ENCODE assay signal across 20 cellular contexts in genomic region chr3:144762091-144762490, GRCh38.
DNase-seq lines count a peak whose midpoint lies in the region; ATAC-seq, FAIRE-seq and TF ChIP-seq lines count a peak whose summit lies in the region.
"Had no signal": no experiment of that assay in that cellular context is flagged by ENCODE, and none has a peak within 500 bp of the region (broad histone marks: within the 10 kb centered on the region; RNA-seq: fewer than 3 reads in every experiment).

No MANE protein-coding gene starts in this region.

- no peak overlapping the region for H3K4ac ChIP-seq in IMR-90 (ENCODE audit: low read depth, low read length)

- intact Hi-C loops in IMR-90 (cut with micrococcal nuclease) (no loop called here), K562 (cut with micrococcal nuclease) (no loop called here)

- H3K27ac ChIP-seq in A549 (no peak overlapping the region), IMR-90 (ENCODE audit: insufficient read depth, low read length) (no peak overlapping the region), K562 (ENCODE audit: extremely low read depth, low read depth, low read length) (no peak overlapping the region)
- H3K27ac ChIP-seq: BLaER1 treated with 17β-estradiol and CSF1 and Interleukin-3, amounts not matched to agents 10 nM and 100 nM; C4-2B had no signal

- H4K8ac ChIP-seq in IMR-90 (ENCODE audit: low read depth in 2 of 2, low read length in 2 of 2): no peak overlapping the region

- H3K9me3 Mint-ChIP-seq in stimulated activated effector memory CD8-positive, alpha-beta T cell treated with anti-CD3 and anti-CD28 coated beads, Interleukin-12 subunit alpha, Interleukin-12 subunit beta, amount 100 ng/mL, for 72 hours: no peaks in the 10 kb centered on the region
- H3K9me3 Mint-ChIP-seq: CD4-positive, alpha-beta T cell; CD8-positive, alpha-beta T cell had no signal

- no peak overlapping the region for H4K91ac ChIP-seq in IMR-90 (ENCODE audit: insufficient read depth, low read depth, low read length)

- no peak overlapping the region for H3K18ac ChIP-seq in IMR-90 (ENCODE audit: low read depth, low read length)

- no TSS peak for BruUV-seq in IMR-90 (replicated peaks; lab: Mats Ljungman, UMichigan)
- no TSS peak for BruUV-seq in K562 (replicated peaks; lab: Mats Ljungman, UMichigan)

- no peak overlapping the region for H3K27ac Mint-ChIP-seq in stimulated activated effector memory CD8-positive, alpha-beta T cell treated with anti-CD3 and anti-CD28 coated beads, Interleukin-12 subunit alpha, Interleukin-12 subunit beta, amount 100 ng/mL, for 72 hours
- H3K27ac Mint-ChIP-seq: B cell; CD4-positive, alpha-beta T cell; CD8-positive, alpha-beta T cell had no signal

- TF ChIP-seq POLR2A in A549 (IDR thresholded peaks at IDR 0.05; ENCODE audit: low read length): no peak
- no peak for TF ChIP-seq POLR2A in IMR-90 (IDR thresholded peaks at IDR 0.05; ENCODE audit: low read depth, low read length)
- no peak for TF ChIP-seq POLR2A in K562 (conservative IDR thresholded peaks at IDR 0.05)

- no peak overlapping the region for H2BK5ac ChIP-seq in IMR-90 (ENCODE audit: low read depth, low read length, poor library complexity, severe bottlenecking)

- H4K20me1 ChIP-seq in IMR-90 (ENCODE audit: insufficient read depth, low read length): no peaks in the 10 kb centered on the region
- H4K20me1 ChIP-seq in K562 (replicated peaks; ENCODE audit: control insufficient read depth, insufficient read depth, low read length): no peaks in the 10 kb centered on the region
- H4K20me1 ChIP-seq: BLaER1 treated with 17β-estradiol and CSF1 and Interleukin-3, amounts not matched to agents 10 nM and 100 nM had no signal

- no peak for ATAC-seq in A549
- no peak for ATAC-seq in IMR-90 (ENCODE audit: low read depth)
- ATAC-seq in K562: no peak
- ATAC-seq in stimulated activated effector memory CD8-positive, alpha-beta T cell treated with anti-CD3 and anti-CD28 coated beads, Interleukin-12 subunit alpha, Interleukin-12 subunit beta, amount 100 ng/mL, for 72 hours: no peak
- ATAC-seq: CD8-positive, alpha-beta T cell had no signal

- no peak overlapping the region for H2AK9ac ChIP-seq in IMR-90 (replicated peaks; ENCODE audit: low read depth, low read length, poor library complexity)

- no peaks in the 10 kb centered on the region for H3K79me2 ChIP-seq in K562 (ENCODE audit: control insufficient read depth, insufficient read depth, low read length)

- no peak overlapping the region for H2BK15ac ChIP-seq in IMR-90 (ENCODE audit: low read depth, low read length)

- no peak overlapping the region for H2BK120ac ChIP-seq in IMR-90 (ENCODE audit: low read depth, low read length)

- H3K4me3 ChIP-seq in A549: no peak overlapping the region
- H3K4me3 ChIP-seq in IMR-90 (ENCODE audit: insufficient read depth, low read depth, low read length): no peak overlapping the region
- H3K4me3 ChIP-seq in K562: no peak overlapping the region
- H3K4me3 ChIP-seq: BLaER1 treated with 17β-estradiol and CSF1 and Interleukin-3, amounts not matched to agents 10 nM and 100 nM had no signal

- H3K4me1 Mint-ChIP-seq in stimulated activated effector memory CD8-positive, alpha-beta T cell treated with anti-CD3 and anti-CD28 coated beads, Interleukin-12 subunit alpha, Interleukin-12 subunit beta, amount 100 ng/mL, for 72 hours: no peaks in the 10 kb centered on the region
- H3K4me1 Mint-ChIP-seq: B cell had no signal

- H2AFZ ChIP-seq in IMR-90 (replicated peaks; ENCODE audit: low read length, poor library complexity) (no peak overlapping the region), K562 (ENCODE audit: low read depth, low read length) (no peak overlapping the region)

- DNase-seq in A549 (ENCODE audit: low read depth in 1 of 2, low spot score in 1 of 2): no peak
- DNase-seq in IMR-90: no peak
- no peak for DNase-seq in K562 (ENCODE audit: extremely low read depth in 1 of 4, low spot score in 3 of 4)
- DNase-seq in stimulated activated effector memory CD8-positive, alpha-beta T cell treated with anti-CD3 and anti-CD28 coated beads, Interleukin-12 subunit alpha, Interleukin-12 subunit beta, amount 100 ng/mL, for 72 hours (ENCODE audit: low spot score in 2 of 2): no peak
- no peak for DNase-seq in activated CD4-positive, alpha-beta T cell treated with anti-CD3 and anti-CD28 coated beads, Interleukin-2, amount 50 U/mL, for 1 hour
- DNase-seq: 8988T; AML-193; Caco-2; Calu3; CD4-positive, alpha-beta T cell; CD8-positive, alpha-beta T cell; DMS79 treated with DMSO at 0.1 percent for 48 hours; GF-D8 had no signal

- WGBS in A549 (ENCODE audit: missing lambda C conversion rate): 77% methylated on average over 1 of the region's 1 CpG
- no CpG with 5 or more reads among the region's 1 CpG for WGBS in IMR-90 (ENCODE audit: extremely low coverage in 2 of 2, insufficient read length in 1 of 2), 2 experiments
- 11% methylated on average over 1 of the region's 1 CpG for WGBS in K562 (ENCODE audit: insufficient coverage, low coverage, missing lambda C conversion rate)

- no peak overlapping the region for H2BK20ac ChIP-seq in IMR-90 (ENCODE audit: low read depth, low read length)

- no peak overlapping the region for H2AK5ac ChIP-seq in IMR-90 (ENCODE audit: low read depth, low read length)

- no peaks in the 10 kb centered on the region for H3K36me3 Mint-ChIP-seq in stimulated activated effector memory CD8-positive, alpha-beta T cell treated with anti-CD3 and anti-CD28 coated beads, Interleukin-12 subunit alpha, Interleukin-12 subunit beta, amount 100 ng/mL, for 72 hours
- H3K36me3 Mint-ChIP-seq: CD8-positive, alpha-beta T cell had no signal

- H3K36me3 ChIP-seq in IMR-90 (ENCODE audit: control insufficient read depth, insufficient read depth, low read length) (no peaks in the 10 kb centered on the region), K562 (ENCODE audit: control insufficient read depth, insufficient read depth, low read length) (no peaks in the 10 kb centered on the region)
- H3K36me3 ChIP-seq: BLaER1 treated with 17β-estradiol and CSF1 and Interleukin-3, amounts not matched to agents 10 nM and 100 nM had no signal

- POLR2A ChIA-PET in A549 (lab: Yijun Ruan, JAX): no interaction called here
- POLR2A ChIA-PET in IMR-90 (lab: Charles Lee; ENCODE audit: unreplicated experiment): no interaction called here
- POLR2A ChIA-PET in K562 (lab: Yijun Ruan, JAX): no interaction called here

- in situ Hi-C loops in IMR-90 (cut with MboI; ENCODE audit: low sequenced_read_pairs) (no loop called here), K562 (cut with MboI) (no loop called here)

- no peak overlapping the region for H3K23ac ChIP-seq in IMR-90 (ENCODE audit: low read depth, low read length)

- no peaks in the 10 kb centered on the region for H3K79me1 ChIP-seq in IMR-90 (ENCODE audit: low read depth in 1 of 2, low read length in 2 of 2)

- dilution Hi-C loops in IMR-90 (cut with HindIII; ENCODE audit: low sequenced_read_pairs, unreplicated experiment): no loop called here

- no peak overlapping the region for H4K5ac ChIP-seq in IMR-90 (ENCODE audit: low read depth, low read length)

- H3K14ac ChIP-seq in IMR-90 (replicated peaks; ENCODE audit: low read depth, low read length): no peak overlapping the region

- TF ChIP-seq CTCF in A549 (IDR thresholded peaks at IDR 0.05) (no peak), IMR-90 (conservative IDR thresholded peaks at IDR 0.05; ENCODE audit: low read depth, low read length) (no peak), K562 (IDR thresholded peaks at IDR 0.05 in 2 of 3, conservative IDR thresholded peaks at IDR 0.05 in 1 of 3; ENCODE audit: insufficient read depth in 2 of 3, low read depth in 1 of 3, low read length in 3 of 3) (no peak)

- H3K9ac ChIP-seq in IMR-90 (ENCODE audit: low read depth, low read length): no peak overlapping the region
- no peak overlapping the region for H3K9ac ChIP-seq in K562 (ENCODE audit: insufficient read depth in 1 of 2, low read depth in 2 of 2, low read length in 2 of 2)
- H3K9ac ChIP-seq: BLaER1 treated with 17β-estradiol and CSF1 and Interleukin-3, amounts not matched to agents 10 nM and 100 nM had no signal

- TF ChIP-seq EP300 in A549 (IDR thresholded peaks at IDR 0.05) (no peak), K562 (IDR thresholded peaks at IDR 0.05; ENCODE audit: low read length) (no peak)

- H3K56ac ChIP-seq in IMR-90 (ENCODE audit: extremely low read depth, insufficient read depth, low read length): no peak overlapping the region

- H3K9me3 ChIP-seq in A549 (no peaks in the 10 kb centered on the region), IMR-90 (ENCODE audit: control insufficient read depth, insufficient read depth, low read length) (0 out of 2 replicates have a peak, but pooled peaks cover 2% of the 10 kb centered on the region), K562 (replicated peaks; ENCODE audit: control insufficient read depth, insufficient read depth, low read depth, low read length) (no peaks in the 10 kb centered on the region)
- H3K9me3 ChIP-seq: Caco-2 had no signal

- no peaks in the 10 kb centered on the region for H3K9me1 ChIP-seq in IMR-90 (ENCODE audit: insufficient read depth, low read length)
- H3K9me1 ChIP-seq in K562 (ENCODE audit: control insufficient read depth, insufficient read depth, low read length): no peaks in the 10 kb centered on the region

- no peaks in the 10 kb centered on the region for H3K4me1 ChIP-seq in A549
- H3K4me1 ChIP-seq in IMR-90 (ENCODE audit: control insufficient read depth, insufficient read depth, low read length): no peaks in the 10 kb centered on the region
- H3K4me1 ChIP-seq in K562 (replicated peaks in 1 of 2; ENCODE audit: control insufficient read depth in 2 of 2, insufficient read depth in 2 of 2, low read length in 2 of 2): no peaks in the 10 kb centered on the region
- H3K4me1 ChIP-seq: BLaER1 treated with 17β-estradiol and CSF1 and Interleukin-3, amounts not matched to agents 10 nM and 100 nM; Caco-2 had no signal

- H3K27me3 ChIP-seq in IMR-90 (ENCODE audit: control insufficient read depth, insufficient read depth, low read length): no peaks in the 10 kb centered on the region
- no peaks in the 10 kb centered on the region for H3K27me3 ChIP-seq in K562 (ENCODE audit: control insufficient read depth in 2 of 2, insufficient read depth in 2 of 2, low read length in 2 of 2)
- H3K27me3 ChIP-seq: BLaER1 treated with 17β-estradiol and CSF1 and Interleukin-3, amounts not matched to agents 10 nM and 100 nM had no signal

- H3K4me3 Mint-ChIP-seq in stimulated activated effector memory CD8-positive, alpha-beta T cell treated with anti-CD3 and anti-CD28 coated beads, Interleukin-12 subunit alpha, Interleukin-12 subunit beta, amount 100 ng/mL, for 72 hours: no peak overlapping the region
- H3K4me3 Mint-ChIP-seq: B cell; CD4-positive, alpha-beta T cell; CD8-positive, alpha-beta T cell had no signal

- CTCF ChIA-PET in A549 (lab: Yijun Ruan, JAX): no interaction called here
- CTCF ChIA-PET in IMR-90 (lab: Yijun Ruan, JAX): no interaction called here
- CTCF ChIA-PET in K562 (lab: Yijun Ruan, JAX; ENCODE audit: low intra/inter-chr PET ratio): no interaction called here

- FAIRE-seq in A549 (lab: Jason Lieb, UNC) (no peak), K562 (lab: Jason Lieb, UNC) (no peak)
- FAIRE-seq: A204.1, G401.6, GM12891, GM19239 had no signal

- TF ChIP-seq RAD21 in A549 (conservative IDR thresholded peaks at IDR 0.05 in 1 of 2, IDR thresholded peaks at IDR 0.05 in 1 of 2) (no peak), IMR-90 (IDR thresholded peaks at IDR 0.05; ENCODE audit: low read length) (no peak), K562 (CRISPR knock-in tag; conservative IDR thresholded peaks at IDR 0.05 in 1 of 2, IDR thresholded peaks at IDR 0.05 in 1 of 2) (no peak)

- H3K4me2 ChIP-seq in A549 (no peak overlapping the region), IMR-90 (ENCODE audit: low read depth, low read length) (no peak overlapping the region), K562 (ENCODE audit: insufficient read depth, low read length) (no peak overlapping the region)
- H3K4me2 ChIP-seq: BLaER1 treated with 17β-estradiol and CSF1 and Interleukin-3, amounts not matched to agents 10 nM and 100 nM had no signal

Comparison
In these comparisons a context has a peak if more than half of its experiments do, and no peak if none do; other contexts are left out.
1. Of the 35 proteins assayed by ChIP-seq in both K562 and A549: peak only in K562: none; only in A549: none; in both: MAFK; in neither: 34.